Comparison of ENCODE assay signal across 15 cellular contexts in genomic region chr10:79024716-79025112, GRCh38. TPM values are rescaled to one million over a fixed set of nuclear protein-coding genes. Genes with fewer than 3 reads are reported as not detected.
DNase-seq lines count a peak whose midpoint lies in the region; ATAC-seq and TF ChIP-seq lines count a peak whose summit lies in the region.
"Had no signal": no experiment of that assay in that cellular context is flagged by ENCODE, and none has a peak within 500 bp of the region (broad histone marks: within the 10 kb centered on the region; RNA-seq: fewer than 3 reads in every experiment).

No MANE protein-coding gene starts in this region.

- no peaks in the 10 kb centered on the region for H3K27me3 Mint-ChIP-seq in activated CD8-positive, alpha-beta T cell treated with anti-CD3 and anti-CD28 coated beads for 36 hours
- no peaks in the 10 kb centered on the region for H3K27me3 Mint-ChIP-seq in CD4-positive, alpha-beta memory T cell

- peaks cover 4% of the 10 kb centered on the region for H3K4me1 ChIP-seq in lower lobe of right lung
- H3K4me1 ChIP-seq in skeletal muscle tissue (ENCODE audit: control insufficient read depth in 3 of 3, insufficient read depth in 3 of 3, low read length in 3 of 3) = peaks cover 18 to 38% (median 37%) of the 10 kb centered on the region in 3 donors
- peaks cover 29% of the 10 kb centered on the region for H3K4me1 ChIP-seq in CD4-positive, alpha-beta memory T cell (ENCODE audit: insufficient read depth, low read length)
- no peaks in the 10 kb centered on the region for H3K4me1 ChIP-seq in colonic mucosa
- H3K4me1 ChIP-seq: breast epithelium had no signal

- CTCF ChIA-PET in activated CD8-positive, alpha-beta T cell treated with anti-CD3 and anti-CD28 coated beads for 36 hours (lab: Charles Lee) = interaction anchor here (0.5 to 1.7 kb wide), 4 partner anchors 27 to 1074 kb away, joined by 3 to 4 read pairs (median 3); no protein-coding TSS in a partner anchor
- CTCF ChIA-PET in CD4-positive, alpha-beta memory T cell (lab: Charles Lee; ENCODE audit: partially characterized antibody) = interaction anchor here (1.1 to 1.3 kb wide), 3 partner anchors 12 to 21 kb away, joined by 4 read pairs; no protein-coding TSS in a partner anchor
- CTCF ChIA-PET in RWPE1 (lab: Yijun Ruan, JAX) = interaction anchor here (0.5 kb wide), 1 partner anchor 978 kb away, joined by 5 read pairs; no protein-coding TSS in a partner anchor

- H3K9me3 Mint-ChIP-seq in activated CD8-positive, alpha-beta T cell treated with anti-CD3 and anti-CD28 coated beads for 36 hours = no peaks in the 10 kb centered on the region
- no peaks in the 10 kb centered on the region for H3K9me3 Mint-ChIP-seq in CD4-positive, alpha-beta memory T cell
- H3K9me3 Mint-ChIP-seq: activated T-helper 1 cell treated with anti-CD3 and anti-CD28 coated beads, Interleukin-12 subunit alpha, Interleukin-12 subunit beta, Interleukin-2, Interleukin-4 antibody, amounts not matched to agents 30 ng/mL and 10 ng/mL and 1 ng/mL, durations not matched to agents 14 hours and 24 hours and 36 hours; natural killer cell treated with Interleukin-12 subunit alpha and Interleukin-12 subunit beta and Interleukin-15 and Interleukin-18, amount 100 ng/mL, for 72 hours had no signal

- no peaks in the 10 kb centered on the region for H3K36me3 Mint-ChIP-seq in activated CD8-positive, alpha-beta T cell treated with anti-CD3 and anti-CD28 coated beads for 36 hours (ENCODE audit: low read depth)
- no peaks in the 10 kb centered on the region for H3K36me3 Mint-ChIP-seq in CD4-positive, alpha-beta memory T cell
- H3K36me3 Mint-ChIP-seq: natural killer cell treated with Interleukin-12 subunit alpha and Interleukin-12 subunit beta and Interleukin-15 and Interleukin-18, amount 100 ng/mL, for 72 hours had no signal

- peaks cover 41% of the 10 kb centered on the region for H3K4me1 Mint-ChIP-seq in activated CD8-positive, alpha-beta T cell treated with anti-CD3 and anti-CD28 coated beads for 36 hours (ENCODE audit: low read depth)
- peaks cover 14 to 41% (median 30%) of the 10 kb centered on the region in 4 donors for H3K4me1 Mint-ChIP-seq in CD4-positive, alpha-beta memory T cell

- H3K36me3 ChIP-seq in H7 (replicated peaks; ENCODE audit: control insufficient read depth, insufficient read depth, low read length) (no peaks in the 10 kb centered on the region), lower lobe of right lung (no peaks in the 10 kb centered on the region), skeletal muscle tissue (ENCODE audit: control insufficient read depth in 3 of 3, insufficient read depth in 3 of 3, low read length in 3 of 3) (no peaks in the 10 kb centered on the region), colonic mucosa (no peaks in the 10 kb centered on the region)
- no peaks in the 10 kb centered on the region for H3K36me3 ChIP-seq in CD4-positive, alpha-beta memory T cell (ENCODE audit: insufficient read depth, low read length)
- H3K36me3 ChIP-seq: breast epithelium, esophagus squamous epithelium had no signal

- no peak overlapping the region for H3K4me3 ChIP-seq in H7 (ENCODE audit: insufficient read depth, low read depth, low read length)
- no peak overlapping the region for H3K4me3 ChIP-seq in lower lobe of right lung
- no peak overlapping the region for H3K4me3 ChIP-seq in skeletal muscle tissue (ENCODE audit: low read length in 3 of 3)
- no peak overlapping the region for H3K4me3 ChIP-seq in CD4-positive, alpha-beta memory T cell (ENCODE audit: low read length in 2 of 2)
- no peak overlapping the region for H3K4me3 ChIP-seq in colonic mucosa
- H3K4me3 ChIP-seq: breast epithelium, esophagus squamous epithelium had no signal

- H3K9me3 ChIP-seq in lower lobe of right lung = no peaks in the 10 kb centered on the region
- H3K9me3 ChIP-seq in skeletal muscle tissue (ENCODE audit: control insufficient read depth in 3 of 3, low read length in 3 of 3) = no peaks in the 10 kb centered on the region
- no peaks in the 10 kb centered on the region for H3K9me3 ChIP-seq in CD4-positive, alpha-beta memory T cell (ENCODE audit: control insufficient read depth in 1 of 2, low read length in 2 of 2)
- H3K9me3 ChIP-seq in colonic mucosa = no peaks in the 10 kb centered on the region
- H3K9me3 ChIP-seq: breast epithelium, esophagus squamous epithelium had no signal

- no peak for ATAC-seq in activated CD8-positive, alpha-beta T cell treated with anti-CD3 and anti-CD28 coated beads for 36 hours
- no peak for ATAC-seq in lower lobe of right lung

- no peaks in the 10 kb centered on the region for H3K27me3 ChIP-seq in H7 (ENCODE audit: control insufficient read depth, insufficient read depth, low read length)
- H3K27me3 ChIP-seq in lower lobe of right lung (ENCODE audit: low read depth) = no peaks in the 10 kb centered on the region
- H3K27me3 ChIP-seq in skeletal muscle tissue (ENCODE audit: control insufficient read depth in 3 of 3, insufficient read depth in 3 of 3, low read length in 3 of 3) = no peaks in the 10 kb centered on the region
- H3K27me3 ChIP-seq in CD4-positive, alpha-beta memory T cell (ENCODE audit: insufficient read depth, low read length) = no peaks in the 10 kb centered on the region
- no peaks in the 10 kb centered on the region for H3K27me3 ChIP-seq in colonic mucosa
- H3K27me3 ChIP-seq: breast epithelium, esophagus squamous epithelium had no signal

- no peak for TF ChIP-seq CTCF in activated CD8-positive, alpha-beta T cell treated with anti-CD3 and anti-CD28 coated beads for 36 hours (IDR thresholded peaks at IDR 0.05)
- TF ChIP-seq CTCF in lower lobe of right lung (IDR thresholded peaks at IDR 0.05) (no peak), colonic mucosa (IDR thresholded peaks at IDR 0.05) (no peak), RWPE1 (conservative IDR thresholded peaks at IDR 0.05; ENCODE audit: low read depth) (no peak)

- intact Hi-C loops in activated CD8-positive, alpha-beta T cell treated with anti-CD3 and anti-CD28 coated beads for 36 hours (cut with micrococcal nuclease) = no loop called here
- intact Hi-C loops in lower lobe of right lung (cut with DNase I) (no loop called here), colonic mucosa (cut with DNase I) (no loop called here)
- intact Hi-C loops in CD4-positive, alpha-beta memory T cell (cut with micrococcal nuclease) = loop anchor here (1.0 kb wide), 1 partner anchor 43 kb away; no protein-coding TSS in a partner anchor

- POLR2A ChIA-PET in activated CD8-positive, alpha-beta T cell treated with anti-CD3 and anti-CD28 coated beads for 36 hours (lab: Charles Lee) = interaction anchor here (0.7 to 0.9 kb wide), 2 partner anchors 9 to 16 kb away, joined by 3 read pairs; no protein-coding TSS in a partner anchor
- POLR2A ChIA-PET in CD4-positive, alpha-beta memory T cell (lab: Charles Lee; ENCODE audit: partially characterized antibody) = interaction anchor here (0.6 to 1.8 kb wide), 4 partner anchors 8 to 97 kb away, joined by 3 to 7 read pairs (median 4); no protein-coding TSS in a partner anchor
- POLR2A ChIA-PET in RWPE1 (lab: Yijun Ruan, JAX; ENCODE audit: low non-redundant PET) = no interaction called here

- peak; percentile 65 for DNase-seq in H7
- DNase-seq in activated CD8-positive, alpha-beta T cell treated with anti-CD3 and anti-CD28 coated beads for 36 hours = no peak
- peak; percentile 35 for DNase-seq in lower lobe of right lung
- DNase-seq in CD4-positive, alpha-beta memory T cell = no peak
- DNase-seq in colonic mucosa = no peak
- no peak for DNase-seq in RWPE1 (ENCODE audit: low spot score)
- DNase-seq: esophagus squamous epithelium, GOT3, mammary epithelial cell, NCI-H187, SHP77 had no signal

- H3K27ac ChIP-seq in lower lobe of right lung (no peak overlapping the region), skeletal muscle tissue (ENCODE audit: low read depth, low read length) (peak overlapping the region; percentile 98), colonic mucosa (no peak overlapping the region), RWPE1 (no peak overlapping the region)
- no peak overlapping the region for H3K27ac ChIP-seq in CD4-positive, alpha-beta memory T cell (ENCODE audit: low read depth, low read length)
- H3K27ac ChIP-seq: breast epithelium, esophagus squamous epithelium had no signal

- no peak overlapping the region for H3K4me3 Mint-ChIP-seq in activated CD8-positive, alpha-beta T cell treated with anti-CD3 and anti-CD28 coated beads for 36 hours
- H3K4me3 Mint-ChIP-seq in CD4-positive, alpha-beta memory T cell = no peak overlapping the region
- H3K4me3 Mint-ChIP-seq: activated T-helper 1 cell treated with anti-CD3 and anti-CD28 coated beads, Interleukin-12 subunit alpha, Interleukin-12 subunit beta, Interleukin-2, Interleukin-4 antibody, amounts not matched to agents 30 ng/mL and 10 ng/mL and 1 ng/mL, durations not matched to agents 14 hours and 24 hours and 36 hours had no signal

- peak overlapping the region; percentile 28 for H3K27ac Mint-ChIP-seq in activated CD8-positive, alpha-beta T cell treated with anti-CD3 and anti-CD28 coated beads for 36 hours
- H3K27ac Mint-ChIP-seq in CD4-positive, alpha-beta memory T cell = peak overlapping the region in 3 of 7 donors; percentile 20 to 57 (median 42)
- H3K27ac Mint-ChIP-seq: activated T-helper 1 cell treated with anti-CD3 and anti-CD28 coated beads, Interleukin-12 subunit alpha, Interleukin-12 subunit beta, Interleukin-2, Interleukin-4 antibody, amounts not matched to agents 30 ng/mL and 10 ng/mL and 1 ng/mL, durations not matched to agents 14 hours and 24 hours and 36 hours had no signal

- H3K9ac ChIP-seq in skeletal muscle tissue (ENCODE audit: low read depth in 1 of 3, low read length in 3 of 3) (peak overlapping the region in 1 of 3 donors; percentile 54), colonic mucosa (ENCODE audit: low read depth in 2 of 2, low read length in 2 of 2) (no peak overlapping the region)

RNA-seq across cellular contexts. Expression of gene ZMIZ1, which starts 44.1 kb away (rescaled TPM):
- total RNA-seq in H7 (2014; rRNA removed; shearing (Covaris generic)) = 20.4 and 27.2 TPM in 2 replicates
- total RNA-seq in activated CD8-positive, alpha-beta T cell treated with anti-CD3 and anti-CD28 coated beads for 36 hours = 10 to 100 TPM; 46.5 to 52.2 TPM
- 102 TPM for total RNA-seq in lower lobe of right lung
- total RNA-seq in skeletal muscle tissue = 11.5 TPM
- total RNA-seq in CD4-positive, alpha-beta memory T cell = 10 to 100 TPM; 23.1 to 25.4 TPM
- 1 to 10 TPM in 1 of 2 donors, under 1 TPM in 1; 0.58 to 4.9 TPM for polyA plus RNA-seq in CD4-positive, alpha-beta memory T cell
- total RNA-seq in colonic mucosa = 10 to 100 TPM; 51.0 to 54.0 TPM

Comparison
In these comparisons a context has a peak if more than half of its experiments do, and no peak if none do; other contexts are left out.
1. DNase-seq: peak in H7 (single experiment) and lower lobe of right lung (single experiment); none in activated CD8-positive, alpha-beta T cell treated with anti-CD3 and anti-CD28 coated beads for 36 hours (single experiment), CD4-positive, alpha-beta memory T cell (0 of 5), colonic mucosa (single experiment) and RWPE1 (single experiment).